ENCODE assay signal across 8 cellular contexts in genomic region chr2:110677530-110678456, GRCh38. TPM values are rescaled to one million over a fixed set of nuclear protein-coding genes. Genes with fewer than 3 reads are reported as not detected.
DNase-seq lines count a peak whose midpoint lies in the region; TF ChIP-seq lines count a peak whose summit lies in the region.

Gene BUB1, minus strand, starts transcription at chr2:110678063. Its CDS starts 68 bp downstream, at chr2:110677995.

- no peak within 1 kb of the TSS for H2BK5ac ChIP-seq in H9 (ENCODE audit: insufficient read length, low read length)

- peak within 1 kb of the TSS; percentile 92 for H3K9ac ChIP-seq in H9 (ENCODE audit: extremely low read depth, insufficient read length, low read length)
- peak within 1 kb of the TSS; percentile 64 for H3K9ac ChIP-seq in neural cell (ENCODE audit: low read length)

- H2AK5ac ChIP-seq in H9 (ENCODE audit: insufficient read length, low read length): no peak within 1 kb of the TSS

- H3K36me3 Mint-ChIP-seq in H9 (ENCODE audit: insufficient read depth in 1 of 3, low read depth in 3 of 3): peaks cover 30 to 50% (median 33%) of the 10 kb centered on the region in 3 experiments

- peaks cover 1% of the 10 kb centered on the region; the same call in 1 of the 2 replicates for H3K27me3 Mint-ChIP-seq in H9 (ENCODE audit: low read depth)

- peaks cover 15% of the 10 kb centered on the region for H3K79me1 ChIP-seq in H9 (ENCODE audit: insufficient read depth, low read depth, low read length, poor library complexity, severe bottlenecking)

- peak within 1 kb of the TSS; percentile 98 to 99 (median 98) for H3K27ac Mint-ChIP-seq in H9

- peak within 1 kb of the TSS; percentile 35 for H2BK12ac ChIP-seq in H9 (ENCODE audit: insufficient read length, low read depth, low read length)

- H3K79me2 ChIP-seq in H9 (ENCODE audit: insufficient read depth, low read length) (peaks cover 23% of the 10 kb centered on the region), neural cell (replicated peaks; ENCODE audit: insufficient read depth, low read length) (peaks cover 23% of the 10 kb centered on the region)

- H3T11ph ChIP-seq in H9 (ENCODE audit: low read length): no peak within 1 kb of the TSS

- H4K20me1 ChIP-seq in H9 (ENCODE audit: control insufficient read depth, insufficient read depth, insufficient read length): no peaks in the 10 kb centered on the region
- no peaks in the 10 kb centered on the region for H4K20me1 ChIP-seq in neural cell (ENCODE audit: insufficient read depth)

- H3K4me1 Mint-ChIP-seq in H9: peaks cover 48 to 51% of the 10 kb centered on the region in 2 experiments

- intact Hi-C loops in stomach (cut with DNase I; ENCODE audit: low total_unique reads): no loop called here

- H3K4me3 ChIP-seq in MG63 (peak within 1 kb of the TSS; percentile 86), neural cell (ENCODE audit: low read length) (peak within 1 kb of the TSS; percentile 70), stomach (peak within 1 kb of the TSS; percentile 60 to 77 (median 70))

- TF ChIP-seq POLR2A in stomach (IDR thresholded peaks at IDR 0.05): peak in 2 of 4 donors; percentile 26 to 67

- H2BK20ac ChIP-seq in H9 (ENCODE audit: low read depth, low read length, poor library complexity, severe bottlenecking): no peak within 1 kb of the TSS

- no peak within 1 kb of the TSS for H2BK120ac ChIP-seq in H9 (ENCODE audit: low read depth, low read length, poor library complexity, severe bottlenecking)

- H3K9me3 ChIP-seq in H9 (ENCODE audit: control insufficient read depth, low read depth, low read length) (no peaks in the 10 kb centered on the region), MG63 (no peaks in the 10 kb centered on the region), neural cell (ENCODE audit: low read length) (no peaks in the 10 kb centered on the region), stomach (no peaks in the 10 kb centered on the region)

- DNase-seq in ELR (ENCODE audit: low read depth) (peak; percentile 98), H9 (peak; percentile 97), MG63 (peak; percentile 97), SHP77 treated with DMSO at 0.1 percent for 48 hours (lab: John Stamatoyannopoulos, UW) (peak; percentile 85), fibroblast of the conjunctiva (ENCODE audit: low read depth) (peak; percentile 96), stomach (peak; percentile 98)
- DNase-seq in activated effector memory CD4-positive, alpha-beta T cell treated with anti-CD3 and anti-CD28 coated beads, Interleukin-2, amount 50 U/mL, for 16 hours: peak; percentile 98

- H3K27me3 ChIP-seq in H9 (ENCODE audit: insufficient read depth, low read length) (no peaks in the 10 kb centered on the region), MG63 (no peaks in the 10 kb centered on the region), neural cell (ENCODE audit: insufficient read depth, low read depth, low read length) (no peaks in the 10 kb centered on the region), stomach (no peaks in the 10 kb centered on the region)

- no peak within 1 kb of the TSS for H3K23ac ChIP-seq in H9 (ENCODE audit: insufficient read length, low read depth, low read length)

- no peaks in the 10 kb centered on the region for H3K9me2 ChIP-seq in neural cell (ENCODE audit: insufficient read depth, low read length)

- peak within 1 kb of the TSS; percentile 52; the same call in 1 of the 2 replicates for H3K14ac ChIP-seq in H9 (ENCODE audit: insufficient read depth, low read length)

- no peak within 1 kb of the TSS for H2AFZ ChIP-seq in H9 (ENCODE audit: low read length)
- H2AFZ ChIP-seq in neural cell (ENCODE audit: low read depth, low read length): peak within 1 kb of the TSS; percentile 87

- TF ChIP-seq EP300 in neural cell (conservative IDR thresholded peaks at IDR 0.05; ENCODE audit: poor library complexity, severe bottlenecking): no peak
- no peak for TF ChIP-seq EP300 in stomach (IDR thresholded peaks at IDR 0.05)

- no peak within 1 kb of the TSS for H4K5ac ChIP-seq in H9 (ENCODE audit: insufficient read length, low read depth, low read length)

- H3K4me3 Mint-ChIP-seq in H9: peak within 1 kb of the TSS; percentile 85 to 96

- peak within 1 kb of the TSS; percentile 77 for H3K18ac ChIP-seq in H9 (ENCODE audit: insufficient read length, low read depth, low read length)

- no peak within 1 kb of the TSS for H3K56ac ChIP-seq in H9 (ENCODE audit: insufficient read length, low read depth, low read length)

- H4K91ac ChIP-seq in H9 (ENCODE audit: insufficient read length, low read depth, low read length): no peak within 1 kb of the TSS

- peak; percentile 42 for TF ChIP-seq RAD21 in neural cell (conservative IDR thresholded peaks at IDR 0.05)

- H3K36me3 ChIP-seq in MG63 (peaks cover 15% of the 10 kb centered on the region), neural cell (ENCODE audit: insufficient read depth, low read length) (no peaks in the 10 kb centered on the region), stomach (peaks cover 0 to 1% (median 0%) of the 10 kb centered on the region in 4 donors)

- TF ChIP-seq CTCF in H9 (conservative IDR thresholded peaks at IDR 0.05) (no peak), neural cell (IDR thresholded peaks at IDR 0.05; ENCODE audit: poor library complexity, severe bottlenecking) (no peak), stomach (IDR thresholded peaks at IDR 0.05) (no peak)

- H3F3A ChIP-seq in neural cell (ENCODE audit: insufficient read depth, low read length, poor library complexity, severe bottlenecking): no peaks in the 10 kb centered on the region

- WGBS in H9 (ENCODE audit: extremely low coverage, insufficient read length, low lambda C conversion rate): no CpG with 5 or more reads among the region's 58 CpGs
- 0 to 1% (median 0%) methylated on average over 23 to 58 of the region's 58 CpGs for WGBS in stomach, 5 donors

- H3K4me2 ChIP-seq in H9 (ENCODE audit: insufficient read depth, insufficient read length, low read length) (peak within 1 kb of the TSS; percentile 94), neural cell (ENCODE audit: low read length) (peak within 1 kb of the TSS; percentile 76)

- H3K27ac ChIP-seq in H9 (ENCODE audit: insufficient read length, low read depth, low read length): peak within 1 kb of the TSS; percentile 65
- H3K27ac ChIP-seq in neural cell (ENCODE audit: low read length): peak within 1 kb of the TSS; percentile 58
- H3K27ac ChIP-seq in stomach: peak within 1 kb of the TSS; percentile 49 to 94 (median 88)

- H3K23me2 ChIP-seq in H9 (ENCODE audit: insufficient read length, low read depth, low read length, poor library complexity, severe bottlenecking): peaks cover 7% of the 10 kb centered on the region

- H2BK15ac ChIP-seq in H9 (ENCODE audit: low read depth, low read length): no peak within 1 kb of the TSS

- peaks cover 15 to 21% of the 10 kb centered on the region in 2 experiments for H3K9me3 Mint-ChIP-seq in H9

- no peak within 1 kb of the TSS; the same call in 1 of the 2 replicates for H3K4ac ChIP-seq in H9 (ENCODE audit: low read depth, low read length)

- peaks cover 5% of the 10 kb centered on the region; the same call in 1 of the 2 replicates for H3K4me1 ChIP-seq in H9 (ENCODE audit: insufficient read depth, low read length)
- H3K4me1 ChIP-seq in stomach: peaks cover 6 to 45% (median 20%) of the 10 kb centered on the region in 4 donors

- H4K8ac ChIP-seq in H9 (replicated peaks; ENCODE audit: insufficient read length, low read depth, low read length): no peak within 1 kb of the TSS

TF ChIP-seq in neural cell, 6 proteins besides CTCF, POLR2A, EP300 and RAD21:
- no peak for TF ChIP-seq SMC3 (conservative IDR thresholded peaks at IDR 0.05; ENCODE audit: poor library complexity)
- peak; percentile 66 for TF ChIP-seq POLR2AphosphoS5 (IDR thresholded peaks at IDR 0.05)
- peak; percentile 91 for TF ChIP-seq MXI1 (conservative IDR thresholded peaks at IDR 0.05; ENCODE audit: poor library complexity, severe bottlenecking)

RNA-seq across cellular contexts. Expression of gene BUB1, which starts in this region (rescaled TPM):
- 129 and 144 TPM in 2 replicates for total RNA-seq in H9 (2021)
- total RNA-seq in MG63 (2014; rRNA removed; shearing (Covaris generic); ENCODE audit: low replicate concordance): 54.3 and 87.3 TPM in 2 replicates
- 2.1 and 2.4 TPM in 2 replicates for polyA plus RNA-seq in neural cell
- polyA minus RNA-seq in neural cell: 4.9 and 5.2 TPM in 2 replicates
- total RNA-seq in stomach: 10 to 100 TPM in 1 of 5 donors, 1 to 10 TPM in 2, under 1 TPM in 2; 0.29 to 11.1 (median 9.0) TPM
- polyA plus RNA-seq in stomach: 1 to 10 TPM in 2 of 3 donors, under 1 TPM in 1; 0.61 to 3.2 (median 1.7) TPM

Comparison
In these comparisons a context has a peak if more than half of its experiments do, and no peak if none do; other contexts are left out.
1. Peak in every context shown above with its lines: DNase-seq, H3K4me3 ChIP-seq and H3K27ac ChIP-seq.